ENCODE assay signal across 1 cellular context in the genomic region with DNA sequence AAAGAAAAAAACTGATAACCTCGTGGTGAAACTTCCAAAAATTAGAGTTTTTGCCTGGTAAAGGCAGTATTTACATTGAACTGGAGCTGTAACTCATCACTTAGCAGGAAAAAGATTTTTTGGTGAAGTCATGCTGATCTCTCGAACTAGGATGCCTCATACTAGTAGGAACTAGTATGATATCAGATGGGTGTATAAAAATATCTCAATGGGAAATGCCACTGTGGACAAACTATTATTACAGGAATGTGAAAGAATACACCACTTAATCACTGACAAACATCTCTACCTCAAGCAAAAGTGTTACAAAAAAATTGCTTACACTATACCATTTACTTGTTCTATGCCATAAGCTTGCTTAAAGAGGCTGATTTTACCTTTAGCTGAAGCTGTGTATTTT.
TF ChIP-seq lines count a peak whose summit lies in the region.

No MANE protein-coding gene starts in this region.

TF ChIP-seq in endothelial cell of umbilical vein, 7 proteins besides CTCF, POLR2A, EP300 and RAD21 (continued from another document):
- no peak for TF ChIP-seq EZH2 (IDR thresholded peaks at IDR 0.05; ENCODE audit: borderline replicate concordance, low read depth, low read length, severe bottlenecking)
- TF ChIP-seq POLR2AphosphoS5 (IDR thresholded peaks at IDR 0.05; ENCODE audit: insufficient read depth, low read depth, low read length) = no peak
- peak; percentile 32 for TF ChIP-seq GATA2 (IDR thresholded peaks at IDR 0.05; ENCODE audit: insufficient read depth, insufficient read length, low read depth, low read length)
TF ChIP-seq in endothelial cell of umbilical vein: peak in this region for 3.
